In genomic region chr6:167529684-167530335, GRCh38 we compare ENCODE assay signal across 16 cellular contexts.
A peak's percentile ranks its signal among the peaks of the same experiment; 100 is the strongest.
DNase-seq lines count a peak whose midpoint lies in the region; ATAC-seq, FAIRE-seq and TF ChIP-seq lines count a peak whose summit lies in the region.
"Had no signal": no experiment of that assay in that cellular context is flagged by ENCODE, and none has a peak within 500 bp of the region (broad histone marks: within the 10 kb centered on the region; RNA-seq: fewer than 3 reads in every experiment).

No MANE protein-coding gene starts in this region.

- no peaks in the 10 kb centered on the region for H3K79me2 ChIP-seq in HepG2 (ENCODE audit: insufficient read depth, low read length)

- POLR2A ChIA-PET in HepG2 (lab: Yijun Ruan, JAX): interaction anchor here (1.2 kb wide), 1 partner anchor 15 kb away, joined by 4 read pairs; no protein-coding TSS in a partner anchor

- H3K27ac ChIP-seq in BLaER1: no peak overlapping the region
- no peak overlapping the region for H3K27ac ChIP-seq in HepG2 (ENCODE audit: extremely low read length, insufficient read depth, low read length)
- no peak overlapping the region for H3K27ac ChIP-seq in left lung
- H3K27ac ChIP-seq: 22Rv1, A549 had no signal

- TF ChIP-seq CTCF in HepG2 (CRISPR knock-in tag; IDR thresholded peaks at IDR 0.05) (no peak), left lung (IDR thresholded peaks at IDR 0.05) (no peak)

- H3K4me3 ChIP-seq in BLaER1 (no peak overlapping the region), HepG2 (replicated peaks in 1 of 3; ENCODE audit: insufficient read depth in 1 of 3, low read depth in 2 of 3, low read length in 3 of 3) (no peak overlapping the region; a peak in 1 of 6 replicates), left lung (no peak overlapping the region)
- H3K4me3 ChIP-seq: A549 had no signal

- no peak for FAIRE-seq in HepG2 (lab: Jason Lieb, UNC)
- FAIRE-seq: A549, H1 had no signal

- H3K9ac ChIP-seq in BLaER1 (no peak overlapping the region), HepG2 (ENCODE audit: insufficient read depth, low read depth, low read length) (no peak overlapping the region)

- 17% methylated on average over 8 of the region's 8 CpGs for WGBS in HepG2 (ENCODE audit: low lambda C conversion rate)

- no peak for TF ChIP-seq EP300 in HepG2 (IDR thresholded peaks at IDR 0.05; ENCODE audit: low read depth in 2 of 2, low read length in 2 of 2)
- TF ChIP-seq EP300 in HepG2 (CRISPR knock-in tag; IDR thresholded peaks at IDR 0.05; ENCODE audit: borderline replicate concordance): no peak

- intact Hi-C loops in HepG2 (cut with micrococcal nuclease; ENCODE audit: unreplicated experiment) (no loop called here), left lung (cut with DNase I) (no loop called here)

- H3K27me3 ChIP-seq in BLaER1 (no peaks in the 10 kb centered on the region), HepG2 (ENCODE audit: control insufficient read depth in 1 of 2, insufficient read depth in 2 of 2, low read length in 2 of 2) (peaks cover 0 to 26% of the 10 kb centered on the region in 2 experiments; a peak in 4 of 5 replicates), left lung (no peaks in the 10 kb centered on the region)

- in situ Hi-C loops in HepG2 (cut with HindIII; ENCODE audit: extremely low pct_ligation_motif_present, low pct_unique_long_range_greater_than_20kb): no loop called here

- BruUV-seq in HepG2 (replicated peaks; lab: Mats Ljungman, UMichigan): no TSS peak

- H3K36me3 ChIP-seq in BLaER1 (no peaks in the 10 kb centered on the region), HepG2 (replicated peaks in 1 of 2; ENCODE audit: control insufficient read depth in 1 of 2, insufficient read depth in 2 of 2, low read length in 2 of 2) (no peaks in the 10 kb centered on the region), left lung (no peaks in the 10 kb centered on the region)

- DNase-seq in astrocyte of the hippocampus (ENCODE audit: low read depth, low spot score) (peak; percentile 30), HepG2 (ENCODE audit: low spot score) (peak; percentile 60), renal cortical epithelial cell (ENCODE audit: low read depth) (peak; percentile 7), left lung (no peak), T-helper 1 cell (no peak)
- DNase-seq: AML-193; Calu3; CD8-positive, alpha-beta T cell; DMS79 treated with DMSO at 0.1 percent for 48 hours; GF-D8; H9 had no signal

- H3K4me2 ChIP-seq in BLaER1: peak overlapping the region; percentile 40
- no peak overlapping the region for H3K4me2 ChIP-seq in HepG2 (ENCODE audit: low read depth, low read length)
- H3K4me2 ChIP-seq: A549 had no signal

- H3K4me1 ChIP-seq in BLaER1 (peaks cover 55% of the 10 kb centered on the region), HepG2 (ENCODE audit: insufficient read depth, low read length) (peaks cover 40% of the 10 kb centered on the region), left lung (no peaks in the 10 kb centered on the region)
- H3K4me1 ChIP-seq: A549 had no signal

- H2AFZ ChIP-seq in HepG2 (ENCODE audit: low read length): no peak overlapping the region

- no peak for TF ChIP-seq POLR2A in HepG2 (IDR thresholded peaks at IDR 0.05; ENCODE audit: insufficient read depth in 1 of 2, low read depth in 2 of 2, low read length in 2 of 2)

- ATAC-seq in HepG2 (peak; percentile 82), GM18511 (IDR thresholded peaks at IDR 0.05; ENCODE audit: unreplicated experiment) (no peak), left lung (no peak)
- ATAC-seq: A549; CD8-positive, alpha-beta T cell had no signal

- H3K9me3 ChIP-seq in BLaER1 (peaks cover 13% of the 10 kb centered on the region; the same call in 1 of the 2 replicates), HepG2 (ENCODE audit: low read length) (no peaks in the 10 kb centered on the region), left lung (no peaks in the 10 kb centered on the region)
- H3K9me3 ChIP-seq: A549 had no signal

- CTCF ChIA-PET in HepG2 (lab: Yijun Ruan, JAX; ENCODE audit: low intra/inter-chr PET ratio, low total read pairs): no interaction called here

- no peak for TF ChIP-seq RAD21 in HepG2 (CRISPR knock-in tag; IDR thresholded peaks at IDR 0.05)

- H4K20me1 ChIP-seq in BLaER1 (no peaks in the 10 kb centered on the region), HepG2 (ENCODE audit: insufficient read depth, low read length) (no peaks in the 10 kb centered on the region)

TF ChIP-seq in HepG2, 621 proteins besides CTCF, POLR2A, EP300 and RAD21 (continues in another document):
- no peak for TF ChIP-seq SRSF1 (optimal IDR thresholded peaks at IDR 0.05; ENCODE audit: low read depth, low read length)
- TF ChIP-seq NFKB2 (CRISPR knock-in tag; IDR thresholded peaks at IDR 0.05; ENCODE audit: borderline replicate concordance): no peak
- 0 out of 2 replicates have a peak, but pooled peaks have one; percentile 44 for TF ChIP-seq KDM1A (CRISPR knock-in tag; IDR thresholded peaks at IDR 0.05)
- TF ChIP-seq ZSCAN31 (CRISPR knock-in tag; IDR thresholded peaks at IDR 0.05; ENCODE audit: low read depth): 0 out of 2 replicates have a peak, but pooled peaks have one; percentile 22
- peak; percentile 56; the same call in 1 of the 2 replicates for TF ChIP-seq HNF4G (IDR thresholded peaks at IDR 0.05; ENCODE audit: borderline replicate concordance, low read depth, low read length)
- TF ChIP-seq HNF4G (CRISPR knock-in tag; IDR thresholded peaks at IDR 0.05; ENCODE audit: borderline replicate concordance, low read depth): peak; percentile 47; the same call in 1 of the 2 replicates
- peak; percentile 57; the same call in 1 of the 2 replicates for TF ChIP-seq THRA (CRISPR knock-in tag; IDR thresholded peaks at IDR 0.05; ENCODE audit: borderline replicate concordance)
- no peak for TF ChIP-seq FOXJ3 (CRISPR knock-in tag; IDR thresholded peaks at IDR 0.05; ENCODE audit: borderline replicate concordance)
- TF ChIP-seq KDM4B (CRISPR knock-in tag; IDR thresholded peaks at IDR 0.05): no peak
- peak; percentile 49; the same call in 1 of the 2 replicates for TF ChIP-seq ELF3 (CRISPR knock-in tag; IDR thresholded peaks at IDR 0.05)
- 0 out of 4 replicates have a peak, but pooled peaks of 1 of the 2 experiments have one; percentile 20 for TF ChIP-seq KLF16 (CRISPR knock-in tag; IDR thresholded peaks at IDR 0.05)
- TF ChIP-seq JARID2 (CRISPR knock-in tag; IDR thresholded peaks at IDR 0.05; ENCODE audit: insufficient replicate concordance): no peak
- no peak for TF ChIP-seq GATAD1 (CRISPR knock-in tag; IDR thresholded peaks at IDR 0.05)
- peak; percentile 70 for TF ChIP-seq ZNF3 (CRISPR knock-in tag; IDR thresholded peaks at IDR 0.05)
- TF ChIP-seq ZNF644 (CRISPR knock-in tag; IDR thresholded peaks at IDR 0.05; ENCODE audit: low read depth): peak; percentile 61; the same call in 1 of the 2 replicates
- no peak for TF ChIP-seq HNRNPH1 (optimal IDR thresholded peaks at IDR 0.05; ENCODE audit: low read depth, low read length)
- 0 out of 2 replicates have a peak, but pooled peaks have one; percentile 11 for TF ChIP-seq RARA (CRISPR knock-in tag; IDR thresholded peaks at IDR 0.05)
- TF ChIP-seq MED1 (CRISPR knock-in tag; IDR thresholded peaks at IDR 0.05): peak; percentile 35; the same call in 1 of the 2 replicates
- no peak for TF ChIP-seq BRF2 (CRISPR knock-in tag; IDR thresholded peaks at IDR 0.05)

Comparison
In these comparisons a context has a peak if more than half of its experiments do, and no peak if none do; other contexts are left out.
1. DNase-seq: peak in astrocyte of the hippocampus (single experiment), HepG2 (single experiment) and renal cortical epithelial cell (single experiment); none in left lung (0 of 2) and T-helper 1 cell (0 of 5).